1 cellular context compared by ENCODE assay signal in the genomic region with DNA sequence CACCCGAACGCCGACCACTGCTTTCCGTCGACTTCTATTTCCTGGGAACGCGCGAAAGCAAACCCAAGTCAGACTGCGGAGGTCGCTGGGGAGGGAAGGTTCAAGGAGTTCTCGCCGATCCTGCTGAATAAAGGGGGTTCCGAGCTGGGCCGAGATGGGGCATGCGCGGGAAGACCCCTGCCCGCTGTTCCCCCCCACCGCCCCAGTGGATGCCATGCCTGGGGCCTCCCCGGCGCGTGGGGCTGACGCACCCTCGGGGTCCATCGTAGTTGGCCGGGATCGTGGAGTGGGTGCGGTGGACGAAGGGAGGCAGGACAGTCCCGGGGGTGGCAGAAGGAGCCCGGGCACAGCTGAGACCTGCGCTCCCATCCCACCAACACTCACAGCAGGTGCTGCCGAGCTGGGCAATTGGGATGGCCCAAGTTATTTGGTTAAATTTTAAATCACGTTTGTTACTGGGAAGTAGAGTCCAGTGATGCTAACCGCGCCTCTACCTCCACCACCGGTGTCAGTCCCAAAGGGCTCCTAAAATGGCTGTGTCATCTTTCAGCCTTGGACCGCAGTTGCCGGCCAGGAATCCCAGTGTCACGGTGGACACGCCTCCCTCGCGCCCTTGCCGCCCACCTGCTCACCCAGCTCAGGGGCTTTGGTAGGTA.
TF ChIP-seq lines count a peak whose summit lies in the region.

No MANE protein-coding gene starts in this region.

TF ChIP-seq in SK-N-SH, 30 proteins besides CTCF, POLR2A, EP300 and RAD21 (continued from another document):
- no peak for TF ChIP-seq GABPA (IDR thresholded peaks at IDR 0.05; ENCODE audit: low read depth)
- TF ChIP-seq ELF1 (IDR thresholded peaks at IDR 0.05): no peak
- TF ChIP-seq, protein P1, sequence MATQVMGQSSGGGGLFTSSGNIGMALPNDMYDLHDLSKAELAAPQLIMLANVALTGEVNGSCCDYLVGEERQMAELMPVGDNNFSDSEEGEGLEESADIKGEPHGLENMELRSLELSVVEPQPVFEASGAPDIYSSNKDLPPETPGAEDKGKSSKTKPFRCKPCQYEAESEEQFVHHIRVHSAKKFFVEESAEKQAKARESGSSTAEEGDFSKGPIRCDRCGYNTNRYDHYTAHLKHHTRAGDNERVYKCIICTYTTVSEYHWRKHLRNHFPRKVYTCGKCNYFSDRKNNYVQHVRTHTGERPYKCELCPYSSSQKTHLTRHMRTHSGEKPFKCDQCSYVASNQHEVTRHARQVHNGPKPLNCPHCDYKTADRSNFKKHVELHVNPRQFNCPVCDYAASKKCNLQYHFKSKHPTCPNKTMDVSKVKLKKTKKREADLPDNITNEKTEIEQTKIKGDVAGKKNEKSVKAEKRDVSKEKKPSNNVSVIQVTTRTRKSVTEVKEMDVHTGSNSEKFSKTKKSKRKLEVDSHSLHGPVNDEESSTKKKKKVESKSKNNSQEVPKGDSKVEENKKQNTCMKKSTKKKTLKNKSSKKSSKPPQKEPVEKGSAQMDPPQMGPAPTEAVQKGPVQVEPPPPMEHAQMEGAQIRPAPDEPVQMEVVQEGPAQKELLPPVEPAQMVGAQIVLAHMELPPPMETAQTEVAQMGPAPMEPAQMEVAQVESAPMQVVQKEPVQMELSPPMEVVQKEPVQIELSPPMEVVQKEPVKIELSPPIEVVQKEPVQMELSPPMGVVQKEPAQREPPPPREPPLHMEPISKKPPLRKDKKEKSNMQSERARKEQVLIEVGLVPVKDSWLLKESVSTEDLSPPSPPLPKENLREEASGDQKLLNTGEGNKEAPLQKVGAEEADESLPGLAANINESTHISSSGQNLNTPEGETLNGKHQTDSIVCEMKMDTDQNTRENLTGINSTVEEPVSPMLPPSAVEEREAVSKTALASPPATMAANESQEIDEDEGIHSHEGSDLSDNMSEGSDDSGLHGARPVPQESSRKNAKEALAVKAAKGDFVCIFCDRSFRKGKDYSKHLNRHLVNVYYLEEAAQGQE (IDR thresholded peaks at IDR 0.05; ENCODE audit: low read depth, low read length): no peak
- TF ChIP-seq, protein P2, sequence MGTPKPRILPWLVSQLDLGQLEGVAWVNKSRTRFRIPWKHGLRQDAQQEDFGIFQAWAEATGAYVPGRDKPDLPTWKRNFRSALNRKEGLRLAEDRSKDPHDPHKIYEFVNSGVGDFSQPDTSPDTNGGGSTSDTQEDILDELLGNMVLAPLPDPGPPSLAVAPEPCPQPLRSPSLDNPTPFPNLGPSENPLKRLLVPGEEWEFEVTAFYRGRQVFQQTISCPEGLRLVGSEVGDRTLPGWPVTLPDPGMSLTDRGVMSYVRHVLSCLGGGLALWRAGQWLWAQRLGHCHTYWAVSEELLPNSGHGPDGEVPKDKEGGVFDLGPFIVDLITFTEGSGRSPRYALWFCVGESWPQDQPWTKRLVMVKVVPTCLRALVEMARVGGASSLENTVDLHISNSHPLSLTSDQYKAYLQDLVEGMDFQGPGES (IDR thresholded peaks at IDR 0.05; ENCODE audit: low read depth, low read length): no peak
- no peak for TF ChIP-seq GATA2 (CRISPR knock-in tag; IDR thresholded peaks at IDR 0.05)
- TF ChIP-seq FOSL2 (IDR thresholded peaks at IDR 0.05; ENCODE audit: borderline replicate concordance, low read depth): no peak
- no peak for TF ChIP-seq EZH2phosphoT487 (IDR thresholded peaks at IDR 0.05; ENCODE audit: borderline replicate concordance, low read depth)
TF ChIP-seq in SK-N-SH: peak in this region for 0.
